ENCODE assay signal across 9 cellular contexts in genomic region chr20:36493801-36494114, GRCh38. TPM values are rescaled to one million over a fixed set of nuclear protein-coding genes. Genes with fewer than 3 reads are reported as not detected.
DNase-seq lines count a peak whose midpoint lies in the region; ATAC-seq, FAIRE-seq and TF ChIP-seq lines count a peak whose summit lies in the region.
"Had no signal": no experiment of that assay in that cellular context is flagged by ENCODE, and none has a peak within 500 bp of the region (broad histone marks: within the 10 kb centered on the region; RNA-seq: fewer than 3 reads in every experiment).

No MANE protein-coding gene starts in this region.

- H3K9me3 ChIP-seq in heart right ventricle = no peaks in the 10 kb centered on the region

- no peak for FAIRE-seq in GM12891 (lab: Jason Lieb, UNC)

- H3K36me3 ChIP-seq in heart right ventricle = peaks cover 0 to 45% (median 19%) of the 10 kb centered on the region in 9 donors

- no peaks in the 10 kb centered on the region for H3K27me3 Mint-ChIP-seq in activated T-helper 1 cell treated with anti-CD3 and anti-CD28 coated beads, Interleukin-12 subunit alpha, Interleukin-12 subunit beta, Interleukin-2, Interleukin-4 antibody, amounts not matched to agents 30 ng/mL and 10 ng/mL and 1 ng/mL, durations not matched to agents 14 hours and 24 hours and 36 hours (ENCODE audit: insufficient read depth)

- TF ChIP-seq CTCF in heart right ventricle (IDR thresholded peaks at IDR 0.05) (no peak), retinal pigment epithelial cell (conservative IDR thresholded peaks at IDR 0.05; ENCODE audit: low read depth, low read length) (no peak)

- H3K27me3 ChIP-seq in heart right ventricle = no peaks in the 10 kb centered on the region

- WGBS in heart right ventricle, 2 donors = 20 to 35% methylated on average over 7 of the region's 7 CpGs

- H3K4me3 ChIP-seq in heart right ventricle (no peak overlapping the region), retinal pigment epithelial cell (ENCODE audit: low read length) (no peak overlapping the region)
- H3K4me3 ChIP-seq: SK-N-MC had no signal

- H3K9me3 Mint-ChIP-seq in activated T-helper 1 cell treated with anti-CD3 and anti-CD28 coated beads, Interleukin-12 subunit alpha, Interleukin-12 subunit beta, Interleukin-2, Interleukin-4 antibody, amounts not matched to agents 30 ng/mL and 10 ng/mL and 1 ng/mL, durations not matched to agents 14 hours and 24 hours and 36 hours = no peaks in the 10 kb centered on the region

- no peak overlapping the region for H3K4me3 Mint-ChIP-seq in activated T-helper 1 cell treated with anti-CD3 and anti-CD28 coated beads, Interleukin-12 subunit alpha, Interleukin-12 subunit beta, Interleukin-2, Interleukin-4 antibody, amounts not matched to agents 30 ng/mL and 10 ng/mL and 1 ng/mL, durations not matched to agents 14 hours and 24 hours and 36 hours

- H3K27ac ChIP-seq in heart right ventricle = peak overlapping the region in 7 of 10 donors; percentile 16 to 70 (median 34)
- H3K27ac ChIP-seq: SK-N-MC had no signal

- peaks cover 25 to 100% (median 67%) of the 10 kb centered on the region in 9 donors for H3K4me1 ChIP-seq in heart right ventricle

- H3K36me3 Mint-ChIP-seq in activated T-helper 1 cell treated with anti-CD3 and anti-CD28 coated beads, Interleukin-12 subunit alpha, Interleukin-12 subunit beta, Interleukin-2, Interleukin-4 antibody, amounts not matched to agents 30 ng/mL and 10 ng/mL and 1 ng/mL, durations not matched to agents 14 hours and 24 hours and 36 hours (ENCODE audit: low read depth) = peaks cover 6% of the 10 kb centered on the region

- no peak for TF ChIP-seq POLR2A in GM12891 (IDR thresholded peaks at IDR 0.05; ENCODE audit: low read depth, low read length)

- intact Hi-C loops in activated T-helper 1 cell treated with anti-CD3 and anti-CD28 coated beads, Interleukin-12 subunit alpha, Interleukin-12 subunit beta, Interleukin-2, Interleukin-4 antibody, amounts not matched to agents 30 ng/mL and 10 ng/mL and 1 ng/mL, durations not matched to agents 14 hours and 24 hours and 36 hours (cut with micrococcal nuclease) = no loop called here
- intact Hi-C loops in heart right ventricle (cut with DNase I) = no loop called here

- H3K4me1 Mint-ChIP-seq in activated T-helper 1 cell treated with anti-CD3 and anti-CD28 coated beads, Interleukin-12 subunit alpha, Interleukin-12 subunit beta, Interleukin-2, Interleukin-4 antibody, amounts not matched to agents 30 ng/mL and 10 ng/mL and 1 ng/mL, durations not matched to agents 14 hours and 24 hours and 36 hours (ENCODE audit: low read depth) = peaks cover 30% of the 10 kb centered on the region

- ATAC-seq in heart right ventricle (peak; percentile 18 to 57 (median 44)), GM19452 (IDR thresholded peaks at IDR 0.05; ENCODE audit: unreplicated experiment) (no peak)

- peak overlapping the region; percentile 42 for H3K27ac Mint-ChIP-seq in activated T-helper 1 cell treated with anti-CD3 and anti-CD28 coated beads, Interleukin-12 subunit alpha, Interleukin-12 subunit beta, Interleukin-2, Interleukin-4 antibody, amounts not matched to agents 30 ng/mL and 10 ng/mL and 1 ng/mL, durations not matched to agents 14 hours and 24 hours and 36 hours

- peak; percentile 23 for DNase-seq in DMS79 (lab: John Stamatoyannopoulos, UW)
- no peak for DNase-seq in activated T-helper 1 cell treated with anti-CD3 and anti-CD28 coated beads, Interleukin-12 subunit alpha, Interleukin-12 subunit beta, Interleukin-2, Interleukin-4 antibody, amounts not matched to agents 30 ng/mL and 10 ng/mL and 1 ng/mL, durations not matched to agents 14 hours and 24 hours and 36 hours (ENCODE audit: low spot score)
- DNase-seq in heart right ventricle = peak; percentile 66 to 73
- DNase-seq in retinal pigment epithelial cell (ENCODE audit: low read depth) = peak; percentile 57
- DNase-seq in HuH-7.5 (ENCODE audit: low spot score) = no peak
- DNase-seq in GM12891 (ENCODE audit: insufficient read length, low spot score) = no peak
- no peak for DNase-seq in DMS 273 (lab: John Stamatoyannopoulos, UW; ENCODE audit: unreplicated experiment)

TF ChIP-seq in GM12891, 5 proteins besides CTCF, POLR2A, EP300 and RAD21:
- no peak for TF ChIP-seq POLR2AphosphoS5 (IDR thresholded peaks at IDR 0.05; ENCODE audit: low read depth, low read length)
- no peak for TF ChIP-seq POU2F2 (IDR thresholded peaks at IDR 0.05; ENCODE audit: low read depth, low read length)
- no peak for TF ChIP-seq PAX5 (IDR thresholded peaks at IDR 0.05; ENCODE audit: insufficient read depth, low read length, severe bottlenecking)

RNA-seq across cellular contexts. Expression of gene MYL9, which starts 47.6 kb away (rescaled TPM):
- 0.26 TPM in 1 of 2 replicates, not detected in the other for total RNA-seq in activated T-helper 1 cell treated with anti-CD3 and anti-CD28 coated beads, Interleukin-12 subunit alpha, Interleukin-12 subunit beta, Interleukin-2, Interleukin-4 antibody, amounts not matched to agents 30 ng/mL and 10 ng/mL and 1 ng/mL, durations not matched to agents 14 hours and 24 hours and 36 hours
- 1,000 to 10,000 TPM; 1,611 to 2,234 (median 1,868) TPM for total RNA-seq in heart right ventricle
- polyA plus RNA-seq in heart right ventricle = 1,000 to 10,000 TPM in 1 of 2 donors, 100 to 1,000 TPM in 1; 755 to 2,519 TPM
- polyA plus RNA-seq in GM12891 (2012; ENCODE audit: low read depth, missing spikeins) = 16.3 TPM

Comparison
In these comparisons a context has a peak if more than half of its experiments do, and no peak if none do; other contexts are left out.
1. DNase-seq: peak in DMS79 (single experiment), heart right ventricle (2 of 2) and retinal pigment epithelial cell (single experiment); none in activated T-helper 1 cell treated with anti-CD3 and anti-CD28 coated beads, Interleukin-12 subunit alpha, Interleukin-12 subunit beta, Interleukin-2, Interleukin-4 antibody, amounts not matched to agents 30 ng/mL and 10 ng/mL and 1 ng/mL, durations not matched to agents 14 hours and 24 hours and 36 hours (single experiment), HuH-7.5 (single experiment), GM12891 (single experiment) and DMS 273 (single experiment).
2. RNA of gene MYL9, which starts 47.6 kb away (total RNA-seq): 1,611 to 2,234 TPM in heart right ventricle; 0.26 TPM in activated T-helper 1 cell treated with anti-CD3 and anti-CD28 coated beads, Interleukin-12 subunit alpha, Interleukin-12 subunit beta, Interleukin-2, Interleukin-4 antibody, amounts not matched to agents 30 ng/mL and 10 ng/mL and 1 ng/mL, durations not matched to agents 14 hours and 24 hours and 36 hours; every median in the first group is over 1,000 times any median in the second.